ENCODE assay signal across 8 cellular contexts in genomic region chr11:10606536-10607208, GRCh38. TPM values are rescaled to one million over a fixed set of nuclear protein-coding genes. Genes with fewer than 3 reads are reported as not detected.
DNase-seq lines count a peak whose midpoint lies in the region; ATAC-seq and TF ChIP-seq lines count a peak whose summit lies in the region.

No MANE protein-coding gene starts in this region.

- H3K27ac Mint-ChIP-seq in activated naive CD4-positive, alpha-beta T cell treated with anti-CD3 and anti-CD28 coated beads, Interleukin-2, amount 50 U/mL, for 72 hours: no peak overlapping the region
- H3K27ac Mint-ChIP-seq in activated naive CD4-positive, alpha-beta T cell treated with anti-CD3 and anti-CD28 coated beads, Interleukin-2, amount 10 ng/mL, durations not matched to agents 7 days and 5 days: no peak overlapping the region

- peak overlapping the region in 6 of 10 donors; percentile 16 to 91 (median 46) for H3K27ac ChIP-seq in heart right ventricle
- H3K27ac ChIP-seq in thoracic aorta: peak overlapping the region; percentile 72 to 80

- no peak for TF ChIP-seq CTCF in heart right ventricle (IDR thresholded peaks at IDR 0.05)
- TF ChIP-seq CTCF in thoracic aorta (IDR thresholded peaks at IDR 0.05): no peak

- peaks cover 20% of the 10 kb centered on the region for H3K4me1 Mint-ChIP-seq in activated naive CD4-positive, alpha-beta T cell treated with anti-CD3 and anti-CD28 coated beads, Interleukin-2, amount 10 ng/mL, durations not matched to agents 7 days and 5 days

- intact Hi-C loops in heart right ventricle (cut with DNase I): no loop called here

- peaks cover 0 to 84% (median 32%) of the 10 kb centered on the region in 9 donors for H3K4me1 ChIP-seq in heart right ventricle
- peaks cover 42 to 79% of the 10 kb centered on the region in 2 donors for H3K4me1 ChIP-seq in thoracic aorta (ENCODE audit: control insufficient read depth in 1 of 2, low read depth in 2 of 2)

- H3K36me3 ChIP-seq in heart right ventricle: peaks cover 0 to 13% (median 0%) of the 10 kb centered on the region in 9 donors
- peaks cover 72% of the 10 kb centered on the region for H3K36me3 ChIP-seq in thoracic aorta

- CTCF ChIA-PET in activated naive CD4-positive, alpha-beta T cell treated with anti-CD3 and anti-CD28 coated beads, Interleukin-2, amount 10 ng/mL, durations not matched to agents 7 days and 5 days (lab: Charles Lee): interaction anchor here (1.3 kb wide), 2 partner anchors 47 to 64 kb away, joined by 3 to 5 read pairs; no protein-coding TSS in a partner anchor

- peaks cover 0 to 2% (median 0%) of the 10 kb centered on the region in 7 donors for H3K27me3 ChIP-seq in heart right ventricle
- no peaks in the 10 kb centered on the region for H3K27me3 ChIP-seq in thoracic aorta (replicated peaks; ENCODE audit: insufficient read depth)

- H3K36me3 Mint-ChIP-seq in activated naive CD4-positive, alpha-beta T cell treated with anti-CD3 and anti-CD28 coated beads, Interleukin-2, amount 50 U/mL, for 72 hours: no peaks in the 10 kb centered on the region
- H3K36me3 Mint-ChIP-seq in activated naive CD4-positive, alpha-beta T cell treated with anti-CD3 and anti-CD28 coated beads, Interleukin-2, amount 10 ng/mL, durations not matched to agents 7 days and 5 days: no peaks in the 10 kb centered on the region

- H3K4me3 Mint-ChIP-seq in activated naive CD4-positive, alpha-beta T cell treated with anti-CD3 and anti-CD28 coated beads, Interleukin-2, amount 10 ng/mL, durations not matched to agents 7 days and 5 days: no peak overlapping the region

- H3K27me3 Mint-ChIP-seq in activated naive CD4-positive, alpha-beta T cell treated with anti-CD3 and anti-CD28 coated beads, Interleukin-2, amount 10 ng/mL, durations not matched to agents 7 days and 5 days: peaks cover 25% of the 10 kb centered on the region

- no peaks in the 10 kb centered on the region for H3K9me3 Mint-ChIP-seq in activated naive CD4-positive, alpha-beta T cell treated with anti-CD3 and anti-CD28 coated beads, Interleukin-2, amount 50 U/mL, for 72 hours
- no peaks in the 10 kb centered on the region for H3K9me3 Mint-ChIP-seq in activated naive CD4-positive, alpha-beta T cell treated with anti-CD3 and anti-CD28 coated beads, Interleukin-2, amount 10 ng/mL, durations not matched to agents 7 days and 5 days

- WGBS in heart right ventricle, 2 donors: 76% methylated on average over 6 of the region's 6 CpGs

- H3K9me3 ChIP-seq in heart right ventricle (no peaks in the 10 kb centered on the region), thoracic aorta (no peaks in the 10 kb centered on the region)

- H3K4me3 ChIP-seq in heart right ventricle: peak overlapping the region in 1 of 10 donors; percentile 33
- no peak overlapping the region for H3K4me3 ChIP-seq in thoracic aorta

- peak; percentile 47 to 80 for ATAC-seq in activated naive CD4-positive, alpha-beta T cell treated with anti-CD3 and anti-CD28 coated beads, Interleukin-2, amount 50 U/mL, for 72 hours
- peak in 3 of 8 donors; percentile 28 to 47 (median 32) for ATAC-seq in heart right ventricle
- peak; percentile 44 for ATAC-seq in thoracic aorta (ENCODE audit: insufficient number of reproducible peaks, low FRiP score, low read depth)
- no peak for ATAC-seq in HG03521 (IDR thresholded peaks at IDR 0.05; ENCODE audit: unreplicated experiment)

- no peak for DNase-seq in activated naive CD4-positive, alpha-beta T cell treated with anti-CD3 and anti-CD28 coated beads, Interleukin-2, amount 50 U/mL, for 72 hours (ENCODE audit: low spot score in 2 of 2)
- DNase-seq in activated naive CD4-positive, alpha-beta T cell treated with anti-CD3 and anti-CD28 coated beads, Interleukin-2, amount 10 ng/mL, durations not matched to agents 7 days and 5 days: no peak
- DNase-seq in RPMI7951 (ENCODE audit: low read depth): peak; percentile 38
- no peak for DNase-seq in heart right ventricle
- DNase-seq in thoracic aorta (ENCODE audit: low spot score): no peak
- DNase-seq in NCI-H1092 treated with DMSO at 0.1 percent for 48 hours (lab: John Stamatoyannopoulos, UW): no peak
- DNase-seq in T-helper 2 cell: no peak

RNA-seq across cellular contexts. Expression of gene LYVE1, which starts 38.2 kb away (rescaled TPM):
- total RNA-seq in activated naive CD4-positive, alpha-beta T cell treated with anti-CD3 and anti-CD28 coated beads, Interleukin-2, amount 50 U/mL, for 72 hours: not detected
- total RNA-seq in RPMI7951 (2014; rRNA removed; shearing (Covaris generic)): 0.36 TPM in 1 of 2 replicates, not detected in the other
- total RNA-seq in heart right ventricle (100 to 1,000 TPM in 1 of 10 donors, 10 to 100 TPM in 5, 1 to 10 TPM in 4; 5.3 to 118 (median 25.1) TPM), thoracic aorta (100 to 1,000 TPM in 1 of 2 donors, 10 to 100 TPM in 1; 81.5 to 121 TPM)
- 10 to 100 TPM; 18.2 to 23.1 TPM for polyA plus RNA-seq in heart right ventricle
